13 cellular contexts compared by ENCODE assay signal in genomic region chr16:57590654-57591085, GRCh38. TPM values are rescaled to one million over a fixed set of nuclear protein-coding genes. Genes with fewer than 3 reads are reported as not detected.
DNase-seq lines count a peak whose midpoint lies in the region; ATAC-seq and TF ChIP-seq lines count a peak whose summit lies in the region.
"Had no signal": no experiment of that assay in that cellular context is flagged by ENCODE, and none has a peak within 500 bp of the region (broad histone marks: within the 10 kb centered on the region; RNA-seq: fewer than 3 reads in every experiment).

No MANE protein-coding gene starts in this region.

- intact Hi-C loops in heart left ventricle (cut with DNase I) (loop anchor here (2.0 to 10.0 kb wide), 4 partner anchors 58 to 274 kb away; no protein-coding TSS in a partner anchor), Right ventricle myocardium inferior (cut with DNase I) (loop anchor here (1.0 to 2.0 kb wide), 2 partner anchors 59 to 130 kb away; no protein-coding TSS in a partner anchor), sciatic nerve (cut with DNase I) (no loop called here)

- H3K36me3 ChIP-seq in heart left ventricle (no peaks in the 10 kb centered on the region), upper lobe of left lung (no peaks in the 10 kb centered on the region)
- H3K36me3 ChIP-seq: prostate gland, vagina had no signal

- 23 to 37% (median 28%) methylated on average over 6 to 8 of the region's 8 CpGs for WGBS in heart left ventricle, 4 donors
- 36% methylated on average over 7 to 8 of the region's 8 CpGs for WGBS in upper lobe of left lung, 2 donors

- H3K4me1 ChIP-seq in heart left ventricle (peaks cover 0 to 25% (median 6%) of the 10 kb centered on the region in 12 donors), foreskin keratinocyte (peaks cover 13% of the 10 kb centered on the region), upper lobe of left lung (peaks cover 10 to 14% (median 10%) of the 10 kb centered on the region in 4 donors)
- H3K4me1 ChIP-seq: prostate gland had no signal

- H3K4me3 ChIP-seq in heart left ventricle (no peak overlapping the region), upper lobe of left lung (no peak overlapping the region)
- H3K4me3 ChIP-seq: dorsolateral prefrontal cortex, prostate gland, SK-N-MC, vagina had no signal

- TF ChIP-seq POLR2A in heart left ventricle (IDR thresholded peaks at IDR 0.05) (no peak), upper lobe of left lung (IDR thresholded peaks at IDR 0.05) (no peak)

- peak in 1 of 5 donors; percentile 11 for DNase-seq in heart left ventricle
- DNase-seq in Right ventricle myocardium inferior (ENCODE audit: missing footprints) = no peak
- peak; percentile 66 to 84 for DNase-seq in foreskin keratinocyte
- DNase-seq in upper lobe of left lung = no peak
- DNase-seq in sciatic nerve (ENCODE audit: low spot score) = no peak
- no peak for DNase-seq in NCI-H2081 treated with DMSO at 0.1 percent for 48 hours (lab: John Stamatoyannopoulos, UW)
- DNase-seq: DMS79 had no signal

- peak overlapping the region in 1 of 12 donors; percentile 3 for H3K27ac ChIP-seq in heart left ventricle
- peak overlapping the region; percentile 43 for H3K27ac ChIP-seq in foreskin keratinocyte
- peak overlapping the region in 2 of 4 donors; percentile 22 to 51 for H3K27ac ChIP-seq in upper lobe of left lung
- H3K27ac ChIP-seq: dorsolateral prefrontal cortex, prostate gland, SK-N-MC, vagina had no signal

- TF ChIP-seq CTCF in heart left ventricle (IDR thresholded peaks at IDR 0.05) (no peak), foreskin keratinocyte (conservative IDR thresholded peaks at IDR 0.05) (no peak), upper lobe of left lung (IDR thresholded peaks at IDR 0.05) (no peak)

- peak in 3 of 4 donors; percentile 27 to 55 (median 43) for ATAC-seq in heart left ventricle
- ATAC-seq in Right ventricle myocardium inferior = no peak
- peak; percentile 73 for ATAC-seq in SK-N-SH treated with all-trans-retinoic acid at 6 μM for 48 hours
- peak; percentile 78 for ATAC-seq in foreskin keratinocyte
- peak; percentile 44 to 47 for ATAC-seq in upper lobe of left lung (ENCODE audit: low FRiP score in 2 of 2)
- ATAC-seq in sciatic nerve = no peak
- ATAC-seq in HG03442 (IDR thresholded peaks at IDR 0.05; ENCODE audit: unreplicated experiment) = no peak

- peaks cover 0 to 7% (median 0%) of the 10 kb centered on the region in 9 donors for H3K27me3 ChIP-seq in heart left ventricle
- no peaks in the 10 kb centered on the region for H3K27me3 ChIP-seq in foreskin keratinocyte
- no peaks in the 10 kb centered on the region for H3K27me3 ChIP-seq in upper lobe of left lung
- H3K27me3 ChIP-seq: dorsolateral prefrontal cortex, vagina had no signal

- H3K9me3 ChIP-seq in heart left ventricle (peaks cover 0 to 4% (median 0%) of the 10 kb centered on the region in 12 donors), upper lobe of left lung (peaks cover 0 to 2% (median 0%) of the 10 kb centered on the region in 4 donors)
- H3K9me3 ChIP-seq: prostate gland, vagina had no signal

- no peak for TF ChIP-seq EP300 in upper lobe of left lung (IDR thresholded peaks at IDR 0.05)

TF ChIP-seq in SK-N-SH treated with all-trans-retinoic acid at 6 μM for 48 hours, 23 proteins besides CTCF, POLR2A, EP300 and RAD21 (continues in another document):
- TF ChIP-seq ZNF70 (CRISPR knock-in tag; IDR thresholded peaks at IDR 0.05) = no peak
- no peak for TF ChIP-seq ISL1 (CRISPR knock-in tag; IDR thresholded peaks at IDR 0.05)
- TF ChIP-seq GLIS3 (CRISPR knock-in tag; IDR thresholded peaks at IDR 0.05) = no peak
- TF ChIP-seq ZNF565 (CRISPR knock-in tag; conservative IDR thresholded peaks at IDR 0.05; ENCODE audit: low read depth) = no peak
- TF ChIP-seq RARB (CRISPR knock-in tag; IDR thresholded peaks at IDR 0.05) = no peak
- no peak for TF ChIP-seq CSRNP3 (CRISPR knock-in tag; IDR thresholded peaks at IDR 0.05)
- no peak for TF ChIP-seq PATZ1 (CRISPR knock-in tag; IDR thresholded peaks at IDR 0.05; ENCODE audit: borderline replicate concordance)
- TF ChIP-seq CREB5 (CRISPR knock-in tag; IDR thresholded peaks at IDR 0.05; ENCODE audit: low read depth) = no peak
- no peak for TF ChIP-seq ZNF8 (CRISPR knock-in tag; IDR thresholded peaks at IDR 0.05)
- TF ChIP-seq POU6F1 (CRISPR knock-in tag; IDR thresholded peaks at IDR 0.05; ENCODE audit: borderline replicate concordance, low read depth) = no peak
- TF ChIP-seq ZFP3 (CRISPR knock-in tag; IDR thresholded peaks at IDR 0.05) = no peak
- no peak for TF ChIP-seq ZC3H10 (CRISPR knock-in tag; IDR thresholded peaks at IDR 0.05)
- TF ChIP-seq SNAI2 (CRISPR knock-in tag; IDR thresholded peaks at IDR 0.05) = no peak
- no peak for TF ChIP-seq PPARA (CRISPR knock-in tag; IDR thresholded peaks at IDR 0.05; ENCODE audit: borderline replicate concordance)
- TF ChIP-seq TCF4 (CRISPR knock-in tag; IDR thresholded peaks at IDR 0.05; ENCODE audit: borderline replicate concordance) = no peak
- no peak for TF ChIP-seq BACH2 (CRISPR knock-in tag; IDR thresholded peaks at IDR 0.05; ENCODE audit: borderline replicate concordance)
- no peak for TF ChIP-seq ZFP30 (CRISPR knock-in tag; IDR thresholded peaks at IDR 0.05)

RNA-seq across cellular contexts. Expression of gene ADGRG1, which starts 37.8 kb away (rescaled TPM):
- total RNA-seq in heart left ventricle = 10 to 100 TPM; 15.2 to 65.2 (median 17.5) TPM
- 10 to 100 TPM; 14.1 to 23.3 TPM for polyA plus RNA-seq in heart left ventricle
- 23.1 TPM for total RNA-seq in Right ventricle myocardium inferior
- 40.6 and 64.6 TPM in 2 replicates for total RNA-seq in foreskin keratinocyte
- 35.5 and 50.5 TPM in 2 replicates for polyA plus RNA-seq in foreskin keratinocyte
- total RNA-seq in upper lobe of left lung = 10 to 100 TPM; 34.6 to 89.3 (median 40.4) TPM
- 47.4 TPM for total RNA-seq in sciatic nerve

RNA-seq across cellular contexts. Expression of gene ADGRG5, which starts 48.2 kb away (rescaled TPM):
- total RNA-seq in heart left ventricle (1 to 10 TPM in 1 of 9 donors, under 1 TPM in 3, not detected in 5; 0.07 to 1.4 (median 0.11) TPM), Right ventricle myocardium inferior (0.32 TPM), foreskin keratinocyte (not detected in 2 replicates), upper lobe of left lung (1 to 10 TPM in 3 of 6 donors, under 1 TPM in 3; 0.76 to 1.8 (median 0.92) TPM), sciatic nerve (1.2 TPM)
- polyA plus RNA-seq in heart left ventricle (under 1 TPM in 1 of 2 donors, not detected in 1; 0.04 TPM), foreskin keratinocyte (0.02 TPM in 1 of 2 replicates, not detected in the other)

RNA-seq across cellular contexts. Expression of gene CCDC102A, which starts 54.3 kb away (rescaled TPM):
- 10 to 100 TPM in 2 of 9 donors, 1 to 10 TPM in 7; 3.3 to 17.0 (median 6.8) TPM for total RNA-seq in heart left ventricle
- 1 to 10 TPM; 4.4 to 8.1 TPM for polyA plus RNA-seq in heart left ventricle
- total RNA-seq in Right ventricle myocardium inferior = 10.9 TPM
- total RNA-seq in foreskin keratinocyte = 4.9 and 5.1 TPM in 2 replicates
- polyA plus RNA-seq in foreskin keratinocyte = 4.0 and 4.2 TPM in 2 replicates
- total RNA-seq in upper lobe of left lung = 10 to 100 TPM in 5 of 6 donors, 1 to 10 TPM in 1; 8.2 to 41.9 (median 16.5) TPM
- total RNA-seq in sciatic nerve = 14.3 TPM

Comparison
In these comparisons a context has a peak if more than half of its experiments do, and no peak if none do; other contexts are left out.
1. ATAC-seq: peak in heart left ventricle (3 of 4), SK-N-SH treated with all-trans-retinoic acid at 6 μM for 48 hours (single experiment), foreskin keratinocyte (single experiment) and upper lobe of left lung (2 of 2); none in Right ventricle myocardium inferior (single experiment), sciatic nerve (single experiment) and HG03442 (single experiment).
2. DNase-seq: peak in foreskin keratinocyte (2 of 2); none in Right ventricle myocardium inferior (single experiment), upper lobe of left lung (0 of 2), sciatic nerve (single experiment) and NCI-H2081 treated with DMSO at 0.1 percent for 48 hours (single experiment).